In the genomic region with DNA sequence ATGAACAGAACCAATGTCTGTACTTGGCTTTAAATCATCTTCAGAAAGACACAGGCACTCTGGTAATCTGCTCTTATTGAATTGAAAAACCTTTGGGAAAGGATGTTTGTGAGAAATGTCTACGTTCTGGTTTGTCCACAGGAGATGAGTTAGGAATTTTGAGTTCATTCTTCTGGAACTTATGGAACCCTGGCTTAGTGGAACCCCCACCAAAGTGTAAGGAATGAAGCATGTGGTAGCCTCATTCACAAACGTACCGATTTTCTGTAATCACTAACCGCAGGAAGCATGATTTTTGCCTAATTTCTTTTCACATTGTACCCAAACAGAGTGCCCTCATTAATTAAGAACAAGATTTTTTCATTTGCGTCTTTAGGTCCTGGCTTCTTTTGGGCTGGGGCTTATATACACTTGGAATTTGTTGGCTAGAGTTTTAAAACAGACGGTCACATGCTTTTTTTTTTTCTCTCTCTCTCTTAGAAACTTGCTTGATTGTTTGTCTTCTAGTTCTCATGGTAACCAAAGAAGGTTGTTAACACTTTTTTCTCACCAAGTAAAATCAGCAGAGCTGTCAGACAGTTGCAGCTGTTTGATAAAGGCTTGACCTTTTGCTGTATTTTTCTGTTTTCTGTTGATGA, we compare ENCODE assay signal across 13 cellular contexts.
DNase-seq lines count a peak whose midpoint lies in the region; ATAC-seq and TF ChIP-seq lines count a peak whose summit lies in the region.
"Had no signal": no experiment of that assay in that cellular context is flagged by ENCODE, and none has a peak within 500 bp of the region (broad histone marks: within the 10 kb centered on the region; RNA-seq: fewer than 3 reads in every experiment).

No MANE protein-coding gene starts in this region.

- H3K36me3 ChIP-seq in right atrium auricular region (no peaks in the 10 kb centered on the region), HAP-1 (replicated peaks) (no peaks in the 10 kb centered on the region), lower lobe of right lung (no peaks in the 10 kb centered on the region)
- H3K36me3 ChIP-seq: stomach had no signal

- TF ChIP-seq CTCF in astrocyte of the spinal cord (IDR thresholded peaks at IDR 0.05; ENCODE audit: low read depth, low read length) (no peak), right atrium auricular region (IDR thresholded peaks at IDR 0.05) (no peak), progenitor cell of endocrine pancreas (IDR thresholded peaks at IDR 0.05; ENCODE audit: unreplicated experiment) (no peak), dorsolateral prefrontal cortex (IDR thresholded peaks at IDR 0.05 in 54 of 56, conservative IDR thresholded peaks at IDR 0.05 in 2 of 56; ENCODE audit: low read depth in 1 of 56, partially characterized antibody in 56 of 56) (no peak), lower lobe of right lung (IDR thresholded peaks at IDR 0.05) (no peak)

- intact Hi-C loops in dorsolateral prefrontal cortex (cut with DNase I) (no loop called here), lower lobe of right lung (cut with DNase I) (no loop called here)

- in situ Hi-C loops in astrocyte of the spinal cord (cut with HindIII; ENCODE audit: low sequenced_read_pairs) (no loop called here), HAP-1 (cut with MboI; ENCODE audit: low sequenced_read_pairs) (no loop called here)

- ATAC-seq in lower lobe of right lung: no peak

- H3K4me1 ChIP-seq in right atrium auricular region (peaks cover 0 to 20% of the 10 kb centered on the region in 2 donors), HAP-1 (no peaks in the 10 kb centered on the region; the same call in none of the 2 replicates), lower lobe of right lung (no peaks in the 10 kb centered on the region)

- H3K27me3 ChIP-seq in right atrium auricular region (no peaks in the 10 kb centered on the region), dorsolateral prefrontal cortex (peaks cover 0 to 2% (median 0%) of the 10 kb centered on the region in 45 donors), HAP-1 (ENCODE audit: low read depth) (no peaks in the 10 kb centered on the region), lower lobe of right lung (ENCODE audit: low read depth) (no peaks in the 10 kb centered on the region)
- H3K27me3 ChIP-seq: stomach had no signal

- no peak overlapping the region for H3K27ac Mint-ChIP-seq in progenitor cell of endocrine pancreas
- H3K27ac Mint-ChIP-seq: activated naive CD8-positive, alpha-beta T cell; CD4-positive, CD25-positive, alpha-beta regulatory T cell had no signal

- DNase-seq in HCEC 1CT (peak; percentile 63), astrocyte of the spinal cord (ENCODE audit: low read depth, low spot score) (peak; percentile 68), right atrium auricular region (ENCODE audit: low spot score) (no peak), progenitor cell of endocrine pancreas (ENCODE audit: low spot score, unreplicated experiment) (no peak), dorsolateral prefrontal cortex (no peak), HAP-1 (ENCODE audit: low spot score in 2 of 2) (no peak), NCI-H2081 (lab: John Stamatoyannopoulos, UW) (no peak), lower lobe of right lung (no peak)
- DNase-seq: CD4-positive, CD25-positive, alpha-beta regulatory T cell; stomach had no signal

- H3K4me3 ChIP-seq in astrocyte of the spinal cord (ENCODE audit: low read depth, low read length): no peak overlapping the region
- no peak overlapping the region for H3K4me3 ChIP-seq in right atrium auricular region
- peak overlapping the region in 3 of 59 donors; percentile 8 to 17 (median 13) for H3K4me3 ChIP-seq in dorsolateral prefrontal cortex
- no peak overlapping the region for H3K4me3 ChIP-seq in HAP-1
- H3K4me3 ChIP-seq in lower lobe of right lung: no peak overlapping the region
- H3K4me3 ChIP-seq: skin epidermis, stomach had no signal

- H3K9me3 Mint-ChIP-seq in progenitor cell of endocrine pancreas (ENCODE audit: low read depth): no peaks in the 10 kb centered on the region

- peak overlapping the region; percentile 34 to 66 for H3K27ac ChIP-seq in right atrium auricular region
- H3K27ac ChIP-seq in dorsolateral prefrontal cortex: no peak overlapping the region
- no peak overlapping the region for H3K27ac ChIP-seq in lower lobe of right lung
- H3K27ac ChIP-seq: HL-60, skin epidermis, stomach had no signal

- H3K9me3 ChIP-seq in right atrium auricular region: no peaks in the 10 kb centered on the region
- no peaks in the 10 kb centered on the region for H3K9me3 ChIP-seq in HAP-1
- no peaks in the 10 kb centered on the region for H3K9me3 ChIP-seq in lower lobe of right lung
- H3K9me3 ChIP-seq: stomach had no signal

- H3K4me1 Mint-ChIP-seq in progenitor cell of endocrine pancreas (ENCODE audit: low read depth): peaks cover 18% of the 10 kb centered on the region
- H3K4me1 Mint-ChIP-seq: CD4-positive, CD25-positive, alpha-beta regulatory T cell had no signal

- H3K36me3 Mint-ChIP-seq in progenitor cell of endocrine pancreas (ENCODE audit: insufficient read depth): no peaks in the 10 kb centered on the region
- H3K36me3 Mint-ChIP-seq: activated naive CD8-positive, alpha-beta T cell; CD4-positive, CD25-positive, alpha-beta regulatory T cell had no signal

- peak overlapping the region; percentile 47 for H3K4me3 Mint-ChIP-seq in progenitor cell of endocrine pancreas (ENCODE audit: low read depth)
- H3K4me3 Mint-ChIP-seq: activated naive CD8-positive, alpha-beta T cell; CD4-positive, CD25-positive, alpha-beta regulatory T cell had no signal

- peaks cover 2% of the 10 kb centered on the region for H3K27me3 Mint-ChIP-seq in progenitor cell of endocrine pancreas
- H3K27me3 Mint-ChIP-seq: CD4-positive, CD25-positive, alpha-beta regulatory T cell had no signal

Comparison
In these comparisons a context has a peak if more than half of its experiments do, and no peak if none do; other contexts are left out.
1. DNase-seq: peak in HCEC 1CT (single experiment) and astrocyte of the spinal cord (single experiment); none in right atrium auricular region (single experiment), progenitor cell of endocrine pancreas (single experiment), dorsolateral prefrontal cortex (0 of 10), HAP-1 (0 of 2), NCI-H2081 (0 of 2) and lower lobe of right lung (single experiment).
2. H3K27ac ChIP-seq: peak in right atrium auricular region (2 of 2); none in dorsolateral prefrontal cortex (0 of 59) and lower lobe of right lung (single experiment).